In the genomic region with DNA sequence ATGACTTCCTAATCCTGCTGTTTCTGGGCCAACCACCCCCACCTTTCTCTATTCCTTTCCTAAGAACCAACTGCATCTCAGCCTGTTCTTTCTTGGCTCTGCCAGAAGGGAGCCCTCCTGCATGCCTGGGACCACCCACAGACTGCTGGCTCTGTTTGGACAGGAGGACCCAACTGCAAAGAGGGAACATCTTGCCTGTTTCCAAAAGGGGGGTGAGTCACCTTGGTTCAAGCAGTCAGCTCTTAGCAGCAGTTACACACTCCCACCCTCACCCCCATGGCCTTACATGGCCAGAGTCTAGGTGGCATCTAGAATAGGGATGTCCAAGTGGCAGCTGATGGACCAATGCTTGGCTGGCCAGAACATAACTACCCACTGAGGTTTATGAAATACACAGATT, we compare ENCODE assay signal across 17 cellular contexts.
DNase-seq lines count a peak whose midpoint lies in the region; ATAC-seq and TF ChIP-seq lines count a peak whose summit lies in the region.
"Had no signal": no experiment of that assay in that cellular context is flagged by ENCODE, and none has a peak within 500 bp of the region (broad histone marks: within the 10 kb centered on the region; RNA-seq: fewer than 3 reads in every experiment).

No MANE protein-coding gene starts in this region.

- POLR2A ChIA-PET in SK-N-SH (lab: Yijun Ruan, JAX) (no interaction called here), A673 (lab: Charles Lee; ENCODE audit: low non-redundant PET) (no interaction called here)

- peaks cover 28 to 43% of the 10 kb centered on the region in 2 experiments for H3K4me1 ChIP-seq in SK-N-SH (ENCODE audit: control insufficient read depth in 1 of 2, insufficient read depth in 2 of 2, low read depth in 1 of 2, low read length in 1 of 2)
- H3K4me1 ChIP-seq in esophagus squamous epithelium, result peaks cover 8 to 47% (median 21%) of the 10 kb centered on the region in 3 donors
- H3K4me1 ChIP-seq in transverse colon, result peaks cover 4 to 32% (median 10%) of the 10 kb centered on the region in 4 donors
- no peaks in the 10 kb centered on the region for H3K4me1 ChIP-seq in A673 (ENCODE audit: insufficient read depth, low read length, poor library complexity, severe bottlenecking)
- H3K4me1 ChIP-seq: ascending aorta, SJCRH30 had no signal

- peak overlapping the region; percentile 5 to 17 (median 7) for H3K4me3 Mint-ChIP-seq in nephron
- H3K4me3 Mint-ChIP-seq: activated CD8-positive, alpha-beta T cell treated with anti-CD3 and anti-CD28 coated beads for 36 hours; CD8-positive, alpha-beta T cell had no signal

- intact Hi-C loops in esophagus squamous epithelium (cut with DNase I) (no loop called here), transverse colon (cut with DNase I; ENCODE audit: low total_unique reads) (loop anchor here (10.0 kb wide), 1 partner anchor 77 kb away; no protein-coding TSS in a partner anchor), A673 (cut with micrococcal nuclease; ENCODE audit: unreplicated experiment) (no loop called here)

- H3K9me2 ChIP-seq in SK-N-SH, result no peaks in the 10 kb centered on the region

- TF ChIP-seq CTCF in SK-N-SH (IDR thresholded peaks at IDR 0.05) (no peak), esophagus squamous epithelium (IDR thresholded peaks at IDR 0.05) (no peak), nephron (IDR thresholded peaks at IDR 0.05; ENCODE audit: unreplicated experiment in 3 of 3) (no peak), transverse colon (IDR thresholded peaks at IDR 0.05) (no peak), A673 (conservative IDR thresholded peaks at IDR 0.05; ENCODE audit: low read depth, low read length) (no peak)

- H3K27me3 ChIP-seq in SK-N-SH (ENCODE audit: insufficient read depth) (no peaks in the 10 kb centered on the region), esophagus squamous epithelium (no peaks in the 10 kb centered on the region), transverse colon (no peaks in the 10 kb centered on the region), A673 (replicated peaks; ENCODE audit: insufficient read depth, low read depth, low read length, poor library complexity) (no peaks in the 10 kb centered on the region)
- H3K27me3 ChIP-seq: ascending aorta, right atrium auricular region, SJCRH30 had no signal

- H3K9me3 ChIP-seq in SK-N-SH, result no peaks in the 10 kb centered on the region
- H3K9me3 ChIP-seq in esophagus squamous epithelium, result no peaks in the 10 kb centered on the region
- H3K9me3 ChIP-seq in transverse colon, result no peaks in the 10 kb centered on the region
- no peaks in the 10 kb centered on the region for H3K9me3 ChIP-seq in A673 (ENCODE audit: low read depth, low read length, poor library complexity, severe bottlenecking)
- H3K9me3 ChIP-seq: ascending aorta, right atrium auricular region, SJCRH30 had no signal

- no peaks in the 10 kb centered on the region for H3K79me2 ChIP-seq in SK-N-SH (ENCODE audit: insufficient read depth)

- in situ Hi-C loops in transverse colon (cut with MboI; ENCODE audit: low pct_ligation_motif_present in 1 of 4, low pct_unique_long_range_greater_than_20kb in 1 of 4, low sequenced_read_pairs in 3 of 4), result no loop called here

- no peaks in the 10 kb centered on the region for H3K9me3 Mint-ChIP-seq in nephron
- H3K9me3 Mint-ChIP-seq: activated CD8-positive, alpha-beta T cell treated with anti-CD3 and anti-CD28 coated beads for 36 hours had no signal

- peak overlapping the region; percentile 61 to 97 (median 97) for H3K27ac Mint-ChIP-seq in nephron
- H3K27ac Mint-ChIP-seq: activated CD8-positive, alpha-beta T cell treated with anti-CD3 and anti-CD28 coated beads for 36 hours; CD8-positive, alpha-beta T cell had no signal

- CTCF ChIA-PET in SK-N-SH (lab: Yijun Ruan, JAX) (interaction anchor here (1.2 kb wide), 1 partner anchor 310 kb away, joined by 3 read pairs; no protein-coding TSS in a partner anchor), A673 (lab: Charles Lee) (no interaction called here)

- peak overlapping the region; percentile 47; the same call in 1 of the 2 replicates for H3K9ac ChIP-seq in SK-N-SH

- peak overlapping the region in 1 of 2 experiments; percentile 93; a peak in 2 of 4 replicates for H3K27ac ChIP-seq in SK-N-SH (ENCODE audit: low read depth in 2 of 2, low read length in 1 of 2)
- H3K27ac ChIP-seq in esophagus squamous epithelium, result peak overlapping the region in 3 of 4 donors; percentile 16 to 82 (median 72)
- H3K27ac ChIP-seq in transverse colon, result peak overlapping the region; percentile 61 to 88 (median 82)
- H3K27ac ChIP-seq in A673 (ENCODE audit: low read depth, low read length, poor library complexity, severe bottlenecking), result no peak overlapping the region
- H3K27ac ChIP-seq: ascending aorta, SJCRH30 had no signal

- peak overlapping the region; percentile 35; the same call in 1 of the 2 replicates for H2AFZ ChIP-seq in SK-N-SH (ENCODE audit: low read depth)

- H3K4me1 Mint-ChIP-seq in nephron, result peaks cover 62% of the 10 kb centered on the region

- H3K4me2 ChIP-seq in SK-N-SH, result peak overlapping the region; percentile 28; the same call in 1 of the 2 replicates

- no peaks in the 10 kb centered on the region for H3K27me3 Mint-ChIP-seq in nephron (ENCODE audit: low read depth)

- TF ChIP-seq POLR2A in esophagus squamous epithelium (IDR thresholded peaks at IDR 0.05), result no peak
- no peak for TF ChIP-seq POLR2A in transverse colon (IDR thresholded peaks at IDR 0.05)

- no peak for ATAC-seq in SK-N-SH treated with all-trans-retinoic acid at 6 μM for 48 hours
- no peak for ATAC-seq in GM21360 (IDR thresholded peaks at IDR 0.05; ENCODE audit: unreplicated experiment)
- ATAC-seq: activated CD8-positive, alpha-beta T cell treated with anti-CD3 and anti-CD28 coated beads for 36 hours; CD8-positive, alpha-beta T cell; K562 had no signal

- BruUV-seq in A673 (replicated peaks; lab: Mats Ljungman, UMichigan), result no TSS peak

- DNase-seq in SK-N-SH (no peak), esophagus squamous epithelium (lab: John Stamatoyannopoulos, UW) (no peak), transverse colon (no peak), HUDEP-2 (lab: John Stamatoyannopoulos, UW; ENCODE audit: unreplicated experiment in 76 of 76) (no peak), A673 (ENCODE audit: low spot score) (no peak)
- DNase-seq: activated CD8-positive, alpha-beta T cell treated with anti-CD3 and anti-CD28 coated beads for 36 hours; CD8-positive, alpha-beta T cell; NCI-H1092 treated with DMSO at 0.1 percent for 48 hours; NCI-H2171 treated with DMSO at 0.1 percent for 48 hours; stimulated activated CD4-positive, alpha-beta T cell treated with anti-CD3 and anti-CD28 coated beads, Interleukin-4, amount 100 ng/mL, for 4 hours had no signal

- TF ChIP-seq RAD21 in SK-N-SH (IDR thresholded peaks at IDR 0.05; ENCODE audit: low read length), result no peak

- H3K36me3 Mint-ChIP-seq in nephron (ENCODE audit: low read depth), result peaks cover 4% of the 10 kb centered on the region
- H3K36me3 Mint-ChIP-seq: CD8-positive, alpha-beta T cell had no signal

- peaks cover 44% of the 10 kb centered on the region for H3F3A ChIP-seq in SK-N-SH (replicated peaks; ENCODE audit: insufficient read depth)

- TF ChIP-seq EP300 in SK-N-SH (IDR thresholded peaks at IDR 0.05; ENCODE audit: borderline replicate concordance in 1 of 2, low read depth in 1 of 2, low read length in 1 of 2), result no peak
- no peak for TF ChIP-seq EP300 in transverse colon (IDR thresholded peaks at IDR 0.05; ENCODE audit: low read depth)

- H4K20me1 ChIP-seq in SK-N-SH (ENCODE audit: insufficient read depth), result no peaks in the 10 kb centered on the region

- no peak overlapping the region for H3K4me3 ChIP-seq in SK-N-SH (ENCODE audit: low read depth in 2 of 2, low read length in 1 of 2)
- no peak overlapping the region for H3K4me3 ChIP-seq in esophagus squamous epithelium
- no peak overlapping the region for H3K4me3 ChIP-seq in transverse colon
- H3K4me3 ChIP-seq in A673 (ENCODE audit: low read depth, low read length, poor library complexity, severe bottlenecking), result no peak overlapping the region
- H3K4me3 ChIP-seq: ascending aorta, K562, right atrium auricular region, SJCRH30 had no signal

- H3K36me3 ChIP-seq in SK-N-SH (replicated peaks in 1 of 2; ENCODE audit: control insufficient read depth in 1 of 2, insufficient read depth in 2 of 2, low read length in 1 of 2), result peaks cover 0 to 4% of the 10 kb centered on the region in 2 experiments
- no peaks in the 10 kb centered on the region for H3K36me3 ChIP-seq in esophagus squamous epithelium
- H3K36me3 ChIP-seq in transverse colon, result no peaks in the 10 kb centered on the region
- H3K36me3 ChIP-seq in A673 (ENCODE audit: insufficient read depth, low read length, poor library complexity, severe bottlenecking), result no peaks in the 10 kb centered on the region
- H3K36me3 ChIP-seq: ascending aorta, right atrium auricular region, SJCRH30 had no signal

TF ChIP-seq in SK-N-SH, 30 proteins besides CTCF, POLR2A, EP300 and RAD21:
- TF ChIP-seq RCOR1 (IDR thresholded peaks at IDR 0.05; ENCODE audit: low read length) (no peak), JUND (IDR thresholded peaks at IDR 0.05) (no peak), NFIC (IDR thresholded peaks at IDR 0.05; ENCODE audit: borderline replicate concordance) (no peak), TAF1 (IDR thresholded peaks at IDR 0.05; ENCODE audit: borderline replicate concordance, low read depth, low read length) (no peak), NRF1 (IDR thresholded peaks at IDR 0.05; ENCODE audit: low read depth, low read length) (no peak), POLR2AphosphoS5 (IDR thresholded peaks at IDR 0.05; ENCODE audit: low read depth, low read length) (no peak), RFX5 (IDR thresholded peaks at IDR 0.05; ENCODE audit: low read length) (no peak), GATA2 (CRISPR knock-in tag; IDR thresholded peaks at IDR 0.05) (no peak)

TF ChIP-seq in SK-N-SH treated with all-trans-retinoic acid at 6 μM for 48 hours, 23 proteins besides CTCF, POLR2A, EP300 and RAD21 (continues in another document):
- TF ChIP-seq, protein P1, sequence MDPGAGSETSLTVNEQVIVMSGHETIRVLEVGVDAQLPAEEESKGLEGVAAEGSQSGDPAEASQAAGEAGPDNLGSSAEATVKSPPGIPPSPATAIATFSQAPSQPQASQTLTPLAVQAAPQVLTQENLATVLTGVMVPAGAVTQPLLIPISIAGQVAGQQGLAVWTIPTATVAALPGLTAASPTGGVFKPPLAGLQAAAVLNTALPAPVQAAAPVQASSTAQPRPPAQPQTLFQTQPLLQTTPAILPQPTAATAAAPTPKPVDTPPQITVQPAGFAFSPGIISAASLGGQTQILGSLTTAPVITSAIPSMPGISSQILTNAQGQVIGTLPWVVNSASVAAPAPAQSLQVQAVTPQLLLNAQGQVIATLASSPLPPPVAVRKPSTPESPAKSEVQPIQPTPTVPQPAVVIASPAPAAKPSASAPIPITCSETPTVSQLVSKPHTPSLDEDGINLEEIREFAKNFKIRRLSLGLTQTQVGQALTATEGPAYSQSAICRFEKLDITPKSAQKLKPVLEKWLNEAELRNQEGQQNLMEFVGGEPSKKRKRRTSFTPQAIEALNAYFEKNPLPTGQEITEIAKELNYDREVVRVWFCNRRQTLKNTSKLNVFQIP (CRISPR knock-in tag; IDR thresholded peaks at IDR 0.05; ENCODE audit: borderline replicate concordance, low read depth), result no peak
- TF ChIP-seq ZC3H10 (CRISPR knock-in tag; IDR thresholded peaks at IDR 0.05) (no peak), ARNTL (CRISPR knock-in tag; IDR thresholded peaks at IDR 0.05; ENCODE audit: borderline replicate concordance, low read depth) (no peak), TCF4 (CRISPR knock-in tag; IDR thresholded peaks at IDR 0.05; ENCODE audit: borderline replicate concordance) (no peak), CSDC2 (CRISPR knock-in tag; IDR thresholded peaks at IDR 0.05) (no peak), GLIS3 (CRISPR knock-in tag; IDR thresholded peaks at IDR 0.05) (no peak)
